ENCODE assay signal across 13 cellular contexts in the genomic region with DNA sequence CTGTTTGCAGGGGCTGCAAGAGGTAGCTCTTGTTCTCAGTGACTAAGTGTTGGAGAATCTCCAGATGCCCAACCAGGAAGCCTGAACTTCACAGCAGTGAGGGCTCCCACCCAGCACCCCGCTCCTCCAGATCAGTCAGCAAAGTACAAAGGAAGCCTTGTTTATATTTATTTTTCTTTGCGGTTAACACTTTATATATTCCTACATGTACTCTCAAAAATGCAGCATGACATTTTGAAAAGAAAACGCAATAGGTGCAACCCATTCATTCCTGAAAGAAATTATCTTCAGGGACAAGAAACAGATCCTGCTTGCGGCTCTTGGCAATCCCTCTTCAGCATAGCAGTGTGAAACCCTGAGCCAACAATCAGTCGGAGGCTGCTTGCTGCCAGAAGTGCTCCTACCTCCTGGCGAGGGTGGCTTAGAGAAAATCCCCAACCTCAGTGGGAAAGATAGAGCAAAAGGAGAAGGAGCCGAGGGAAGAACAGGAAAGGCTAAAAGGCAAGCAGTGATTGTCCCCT.
DNase-seq lines count a peak whose midpoint lies in the region; ATAC-seq and TF ChIP-seq lines count a peak whose summit lies in the region.
"Had no signal": no experiment of that assay in that cellular context is flagged by ENCODE, and none has a peak within 500 bp of the region (broad histone marks: within the 10 kb centered on the region; RNA-seq: fewer than 3 reads in every experiment).

No MANE protein-coding gene starts in this region.

- TF ChIP-seq CTCF in fibroblast of villous mesenchyme (IDR thresholded peaks at IDR 0.05; ENCODE audit: insufficient read depth, low read depth, low read length) (no peak), prostate gland (IDR thresholded peaks at IDR 0.05) (no peak)

- no peaks in the 10 kb centered on the region for H3K79me2 ChIP-seq in GM23248 (ENCODE audit: insufficient read depth)

- intact Hi-C loops in prostate gland (cut with DNase I): no loop called here

- 8 to 10% methylated on average over 7 of the region's 7 CpGs for WGBS in GM23248 (ENCODE audit: low coverage in 1 of 2, low lambda C conversion rate in 2 of 2, missing lambda C conversion rate in 2 of 2), 2 experiments
- WGBS in prostate gland: 7% methylated on average over 7 of the region's 7 CpGs

- H3K9me2 ChIP-seq in GM23248 (ENCODE audit: insufficient read depth): no peaks in the 10 kb centered on the region

- H3K27ac ChIP-seq in GM23248: no peak overlapping the region
- no peak overlapping the region for H3K27ac ChIP-seq in SJCRH30
- peak overlapping the region; percentile 22 to 28 for H3K27ac ChIP-seq in prostate gland

- H4K20me1 ChIP-seq in GM23248 (ENCODE audit: insufficient read depth): no peaks in the 10 kb centered on the region

- H3K4me1 ChIP-seq in GM23248 (ENCODE audit: insufficient read depth): no peaks in the 10 kb centered on the region
- H3K4me1 ChIP-seq in SJCRH30: peaks cover 21% of the 10 kb centered on the region
- H3K4me1 ChIP-seq in prostate gland (replicated peaks): peaks cover 4% of the 10 kb centered on the region

- no peak overlapping the region for H2AFZ ChIP-seq in GM23248

- DNase-seq in GM23248 (peak; percentile 38), SJCRH30 (peak; percentile 56 to 67), fibroblast of villous mesenchyme (ENCODE audit: low read depth) (peak; percentile 72), prostate gland (ENCODE audit: low spot score) (peak; percentile 48), ecto neural progenitor cell (ENCODE audit: low spot score) (no peak), NCI-H1092 treated with DMSO at 0.1 percent for 48 hours (lab: John Stamatoyannopoulos, UW) (no peak), NCI-H1048 (lab: John Stamatoyannopoulos, UW) (no peak)
- DNase-seq: activated CD4-positive, alpha-beta T cell treated with anti-CD3 and anti-CD28 coated beads, Interleukin-2, amount 10 ng/mL, durations not matched to agents 7 days and 5 days; occipital lobe; OCI-M1; stimulated activated CD8-positive, alpha-beta memory T cell treated with anti-CD3 and anti-CD28 coated beads, Interleukin-4, amount 100 ng/mL, for 48 hours had no signal

- H3K9ac ChIP-seq in GM23248: no peak overlapping the region

- H3K27me3 ChIP-seq in GM23248 (replicated peaks; ENCODE audit: insufficient read depth): peaks cover 78% of the 10 kb centered on the region
- H3K27me3 ChIP-seq in SJCRH30: no peaks in the 10 kb centered on the region
- no peaks in the 10 kb centered on the region for H3K27me3 ChIP-seq in prostate gland (replicated peaks; ENCODE audit: insufficient read depth)

- no peaks in the 10 kb centered on the region for H3K36me3 ChIP-seq in GM23248 (ENCODE audit: low read depth)
- no peaks in the 10 kb centered on the region for H3K36me3 ChIP-seq in SJCRH30
- no peaks in the 10 kb centered on the region for H3K36me3 ChIP-seq in prostate gland

- H3K4me3 ChIP-seq in GM23248: no peak overlapping the region
- no peak overlapping the region for H3K4me3 ChIP-seq in SJCRH30
- H3K4me3 ChIP-seq in fibroblast of villous mesenchyme (ENCODE audit: low read depth, low read length): no peak overlapping the region
- H3K4me3 ChIP-seq in prostate gland: no peak overlapping the region
- H3K4me3 ChIP-seq: K562 had no signal

- no peak for ATAC-seq in HG02678 (IDR thresholded peaks at IDR 0.05; ENCODE audit: unreplicated experiment)
- ATAC-seq: K562 had no signal

- no peak for TF ChIP-seq POLR2A in prostate gland (IDR thresholded peaks at IDR 0.05)

- H3K9me3 ChIP-seq in GM23248 (ENCODE audit: low read depth): no peaks in the 10 kb centered on the region
- H3K9me3 ChIP-seq in SJCRH30 (replicated peaks): no peaks in the 10 kb centered on the region
- H3K9me3 ChIP-seq in prostate gland: no peaks in the 10 kb centered on the region

- no peak overlapping the region for H3K4me2 ChIP-seq in GM23248 (ENCODE audit: unreplicated experiment)

- H3F3A ChIP-seq in GM23248 (ENCODE audit: insufficient read depth): peaks cover 6% of the 10 kb centered on the region; the same call in 1 of the 2 replicates

- in situ Hi-C loops in GM23248 (cut with MboI): no loop called here

Comparison
In these comparisons a context has a peak if more than half of its experiments do, and no peak if none do; other contexts are left out.
1. DNase-seq: peak in GM23248 (single experiment), SJCRH30 (2 of 2), fibroblast of villous mesenchyme (single experiment) and prostate gland (single experiment); none in ecto neural progenitor cell (single experiment), NCI-H1092 treated with DMSO at 0.1 percent for 48 hours (single experiment) and NCI-H1048 (single experiment).
2. H3K27ac ChIP-seq: peak in prostate gland (2 of 2); none in GM23248 (single experiment) and SJCRH30 (single experiment).